In the genomic region with DNA sequence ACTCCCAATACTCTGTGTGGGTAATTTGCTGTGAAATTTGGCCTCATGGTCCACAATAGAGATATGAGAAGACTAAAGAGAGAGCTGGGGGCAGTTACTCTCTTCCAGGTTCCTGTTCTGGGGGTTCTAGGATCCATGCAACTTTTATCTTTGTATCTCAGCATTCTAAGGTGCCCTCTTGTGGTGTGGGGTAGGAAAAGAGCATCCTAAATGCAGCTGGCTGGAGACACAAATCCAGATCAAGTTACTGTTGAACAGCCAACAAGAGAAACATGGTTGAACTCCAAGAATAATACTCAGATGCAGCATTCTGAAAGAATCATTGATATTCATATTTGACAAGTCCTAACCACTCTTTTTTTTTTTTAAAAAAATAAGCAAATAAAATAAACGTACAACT, we compare ENCODE assay signal across 7 cellular contexts.
A peak's percentile ranks its signal among the peaks of the same experiment; 100 is the strongest.
DNase-seq lines count a peak whose midpoint lies in the region; ATAC-seq, FAIRE-seq and TF ChIP-seq lines count a peak whose summit lies in the region.

No MANE protein-coding gene starts in this region.

- H3K4me1 ChIP-seq in K562 (replicated peaks in 1 of 2; ENCODE audit: control insufficient read depth in 2 of 2, insufficient read depth in 2 of 2, low read length in 2 of 2) (no peaks in the 10 kb centered on the region), HepG2 (ENCODE audit: insufficient read depth, low read length) (no peaks in the 10 kb centered on the region)

- TF ChIP-seq EP300 in K562 (IDR thresholded peaks at IDR 0.05; ENCODE audit: low read length) (no peak), HepG2 (IDR thresholded peaks at IDR 0.05; ENCODE audit: low read depth in 2 of 2, low read length in 2 of 2) (no peak), HepG2 (CRISPR knock-in tag; IDR thresholded peaks at IDR 0.05; ENCODE audit: borderline replicate concordance) (no peak)

- H3K9ac ChIP-seq in K562 (ENCODE audit: insufficient read depth in 1 of 2, low read depth in 2 of 2, low read length in 2 of 2) (no peak overlapping the region), HepG2 (ENCODE audit: insufficient read depth, low read depth, low read length) (no peak overlapping the region)

- BruUV-seq in K562 (replicated peaks; lab: Mats Ljungman, UMichigan) = no TSS peak
- no TSS peak for BruUV-seq in HepG2 (replicated peaks; lab: Mats Ljungman, UMichigan)

- TF ChIP-seq CTCF in GM12872 (IDR thresholded peaks at IDR 0.05; ENCODE audit: insufficient read depth, low read depth, low read length) (peak; percentile 57), K562 (IDR thresholded peaks at IDR 0.05 in 2 of 3, conservative IDR thresholded peaks at IDR 0.05 in 1 of 3; ENCODE audit: insufficient read depth in 2 of 3, low read depth in 1 of 3, low read length in 3 of 3) (peak; percentile 30 to 49 (median 35); a peak in 4 of 6 replicates), HepG2 (CRISPR knock-in tag; IDR thresholded peaks at IDR 0.05) (peak; percentile 54)

- peaks cover 0 to 9% (median 0%) of the 10 kb centered on the region in 3 donors for H3K27me3 Mint-ChIP-seq in immature natural killer cell (ENCODE audit: low read depth in 3 of 3)

- TF ChIP-seq RAD21 in K562 (CRISPR knock-in tag; conservative IDR thresholded peaks at IDR 0.05 in 1 of 2, IDR thresholded peaks at IDR 0.05 in 1 of 2) (peak; percentile 28 to 40; a peak in 3 of 4 replicates), HepG2 (CRISPR knock-in tag; IDR thresholded peaks at IDR 0.05) (no peak)

- H2AFZ ChIP-seq in K562 (ENCODE audit: low read depth, low read length) (no peak overlapping the region), HepG2 (ENCODE audit: low read length) (no peak overlapping the region)

- H4K20me1 ChIP-seq in K562 (replicated peaks; ENCODE audit: control insufficient read depth, insufficient read depth, low read length) (no peaks in the 10 kb centered on the region), HepG2 (ENCODE audit: insufficient read depth, low read length) (no peaks in the 10 kb centered on the region)

- TF ChIP-seq POLR2A in K562 (conservative IDR thresholded peaks at IDR 0.05) (no peak), HepG2 (IDR thresholded peaks at IDR 0.05; ENCODE audit: insufficient read depth in 1 of 2, low read depth in 2 of 2, low read length in 2 of 2) (no peak)

- intact Hi-C loops in K562 (cut with micrococcal nuclease) = no loop called here
- intact Hi-C loops in HepG2 (cut with micrococcal nuclease; ENCODE audit: unreplicated experiment) = loop anchor here (1.0 kb wide), 2 partner anchors 112 to 294 kb away; no protein-coding TSS in a partner anchor

- 0% methylated on average over 1 of the region's 1 CpG for WGBS in K562 (ENCODE audit: insufficient coverage, low coverage, missing lambda C conversion rate)
- WGBS in HepG2 (ENCODE audit: low lambda C conversion rate) = 8% methylated on average over 1 of the region's 1 CpG

- CTCF ChIA-PET in K562 (lab: Yijun Ruan, JAX; ENCODE audit: low intra/inter-chr PET ratio) = interaction anchor here (0.7 to 1.1 kb wide), 2 partner anchors 112 to 123 kb away, joined by 3 read pairs; no protein-coding TSS in a partner anchor
- CTCF ChIA-PET in HepG2 (lab: Yijun Ruan, JAX; ENCODE audit: low intra/inter-chr PET ratio, low total read pairs) = interaction anchor here (1.2 to 2.0 kb wide), 3 partner anchors 112 to 305 kb away, joined by 3 to 7 read pairs (median 4); no protein-coding TSS in a partner anchor

- H3K4me3 ChIP-seq in K562 = no peak overlapping the region
- H3K4me3 ChIP-seq in HepG2 (replicated peaks in 1 of 3; ENCODE audit: insufficient read depth in 1 of 3, low read depth in 2 of 3, low read length in 3 of 3) = no peak overlapping the region

- POLR2A ChIA-PET in K562 (lab: Yijun Ruan, JAX) (interaction anchor here (1.1 kb wide), 1 partner anchor 120 kb away, joined by 3 read pairs; no protein-coding TSS in a partner anchor), HepG2 (lab: Yijun Ruan, JAX) (no interaction called here)

- H3K9me3 ChIP-seq in K562 (replicated peaks; ENCODE audit: control insufficient read depth, insufficient read depth, low read depth, low read length) (no peaks in the 10 kb centered on the region), HepG2 (ENCODE audit: low read length) (no peaks in the 10 kb centered on the region)

- in situ Hi-C loops in K562 (cut with MboI) (no loop called here), HepG2 (cut with HindIII; ENCODE audit: extremely low pct_ligation_motif_present, low pct_unique_long_range_greater_than_20kb) (loop anchor here (10.0 kb wide), 1 partner anchor 111 kb away; no protein-coding TSS in a partner anchor)

- H3K27me3 ChIP-seq in K562 (ENCODE audit: control insufficient read depth in 2 of 2, insufficient read depth in 2 of 2, low read length in 2 of 2) = no peaks in the 10 kb centered on the region
- H3K27me3 ChIP-seq in HepG2 (ENCODE audit: control insufficient read depth in 1 of 2, insufficient read depth in 2 of 2, low read length in 2 of 2) = no peaks in the 10 kb centered on the region

- H3K36me3 Mint-ChIP-seq in immature natural killer cell = no peaks in the 10 kb centered on the region

- H3K4me2 ChIP-seq in K562 (ENCODE audit: insufficient read depth, low read length) (no peak overlapping the region), HepG2 (ENCODE audit: low read depth, low read length) (no peak overlapping the region)

- H3K4me3 Mint-ChIP-seq in immature natural killer cell = no peak overlapping the region

- no peaks in the 10 kb centered on the region for H3K9me1 ChIP-seq in K562 (ENCODE audit: control insufficient read depth, insufficient read depth, low read length)

- H3K27ac ChIP-seq in K562 (ENCODE audit: extremely low read depth, low read depth, low read length) = no peak overlapping the region
- H3K27ac ChIP-seq in HepG2 (ENCODE audit: extremely low read length, insufficient read depth, low read length) = no peak overlapping the region

- H3K36me3 ChIP-seq in K562 (ENCODE audit: control insufficient read depth, insufficient read depth, low read length) = no peaks in the 10 kb centered on the region
- no peaks in the 10 kb centered on the region for H3K36me3 ChIP-seq in HepG2 (replicated peaks in 1 of 2; ENCODE audit: control insufficient read depth in 1 of 2, insufficient read depth in 2 of 2, low read length in 2 of 2)

- H3K27ac Mint-ChIP-seq in immature natural killer cell = no peak overlapping the region

- peaks cover 0 to 2% (median 0%) of the 10 kb centered on the region in 6 donors for H3K9me3 Mint-ChIP-seq in immature natural killer cell

- FAIRE-seq in K562 (lab: Jason Lieb, UNC) (no peak), HepG2 (lab: Jason Lieb, UNC) (peak; percentile 65)

- H3K79me2 ChIP-seq in K562 (ENCODE audit: control insufficient read depth, insufficient read depth, low read length) (no peaks in the 10 kb centered on the region), HepG2 (ENCODE audit: insufficient read depth, low read length) (no peaks in the 10 kb centered on the region)

- no peaks in the 10 kb centered on the region for H3K4me1 Mint-ChIP-seq in immature natural killer cell

- ATAC-seq in K562 (peak; percentile 54; the same call in 1 of the 3 replicates), HepG2 (peak; percentile 47; the same call in 1 of the 3 replicates), GM19324 (IDR thresholded peaks at IDR 0.05; ENCODE audit: low FRiP score, unreplicated experiment) (no peak)

- DNase-seq in NAMALWA (ENCODE audit: low spot score) = peak; percentile 55
- DNase-seq in K562 (ENCODE audit: extremely low read depth in 1 of 4, low spot score in 3 of 4) = peak; percentile 8 to 42 (median 21)
- DNase-seq in HepG2 (ENCODE audit: low spot score) = peak; percentile 25
- no peak for DNase-seq in OCI-M2 (lab: John Stamatoyannopoulos, UW; ENCODE audit: unreplicated experiment)
- DNase-seq in immature natural killer cell = no peak

TF ChIP-seq in K562, 482 proteins besides CTCF, POLR2A, EP300 and RAD21 (continues in another document):
- TF ChIP-seq, protein P1, sequence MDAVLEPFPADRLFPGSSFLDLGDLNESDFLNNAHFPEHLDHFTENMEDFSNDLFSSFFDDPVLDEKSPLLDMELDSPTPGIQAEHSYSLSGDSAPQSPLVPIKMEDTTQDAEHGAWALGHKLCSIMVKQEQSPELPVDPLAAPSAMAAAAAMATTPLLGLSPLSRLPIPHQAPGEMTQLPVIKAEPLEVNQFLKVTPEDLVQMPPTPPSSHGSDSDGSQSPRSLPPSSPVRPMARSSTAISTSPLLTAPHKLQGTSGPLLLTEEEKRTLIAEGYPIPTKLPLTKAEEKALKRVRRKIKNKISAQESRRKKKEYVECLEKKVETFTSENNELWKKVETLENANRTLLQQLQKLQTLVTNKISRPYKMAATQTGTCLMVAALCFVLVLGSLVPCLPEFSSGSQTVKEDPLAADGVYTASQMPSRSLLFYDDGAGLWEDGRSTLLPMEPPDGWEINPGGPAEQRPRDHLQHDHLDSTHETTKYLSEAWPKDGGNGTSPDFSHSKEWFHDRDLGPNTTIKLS (IDR thresholded peaks at IDR 0.05; ENCODE audit: borderline replicate concordance, low read depth) = 0 out of 2 replicates have a peak, but pooled peaks have one; percentile 39
- TF ChIP-seq ASH1L (IDR thresholded peaks at IDR 0.05; ENCODE audit: borderline replicate concordance, low read depth, partially characterized antibody) = no peak

TF ChIP-seq in HepG2, 621 proteins besides CTCF, POLR2A, EP300 and RAD21:
- TF ChIP-seq STAG1 (CRISPR knock-in tag; IDR thresholded peaks at IDR 0.05) (peak; percentile 65), TIGD3 (CRISPR knock-in tag; IDR thresholded peaks at IDR 0.05; ENCODE audit: borderline replicate concordance) (no peak), SMC3 (IDR thresholded peaks at IDR 0.05; ENCODE audit: low read length) (peak; percentile 63)

Comparison
In these comparisons a context has a peak if more than half of its experiments do, and no peak if none do; other contexts are left out.
1. DNase-seq: peak in NAMALWA (single experiment), K562 (4 of 4) and HepG2 (single experiment); none in OCI-M2 (single experiment) and immature natural killer cell (0 of 3).
2. Peak in every context shown above with its lines, with median percentiles within 50 percentile points of each other: CTCF ChIP-seq.